Comparison of ENCODE assay signal across 1 cellular context in genomic region chr19:35549879-35550523, GRCh38.
TF ChIP-seq lines count a peak whose summit lies in the region.

No MANE protein-coding gene starts in this region.

TF ChIP-seq in HepG2, 621 proteins besides CTCF, POLR2A, EP300 and RAD21:
- TF ChIP-seq ZBTB33 (CRISPR knock-in tag; IDR thresholded peaks at IDR 0.05) (peak; percentile 92), ZNF703 (CRISPR knock-in tag; IDR thresholded peaks at IDR 0.05; ENCODE audit: borderline replicate concordance) (no peak), CEBPZ (IDR thresholded peaks at IDR 0.05; ENCODE audit: low read length) (no peak), SATB2 (CRISPR knock-in tag; IDR thresholded peaks at IDR 0.05) (no peak), SNAI1 (CRISPR knock-in tag; IDR thresholded peaks at IDR 0.05; ENCODE audit: borderline replicate concordance) (no peak), ZNF256 (CRISPR knock-in tag; conservative IDR thresholded peaks at IDR 0.05) (no peak), HNRNPUL1 (IDR thresholded peaks at IDR 0.05; ENCODE audit: low read depth, low read length) (no peak), ZNF770 (CRISPR knock-in tag; IDR thresholded peaks at IDR 0.05) (no peak), ZNF44 (CRISPR knock-in tag; IDR thresholded peaks at IDR 0.05) (no peak), TGIF2 (CRISPR knock-in tag; IDR thresholded peaks at IDR 0.05) (no peak), AGO2 (optimal IDR thresholded peaks at IDR 0.05; ENCODE audit: low read depth, low read length) (peak; percentile 63), ZNF557 (CRISPR knock-in tag; IDR thresholded peaks at IDR 0.05) (no peak), TCF7 (IDR thresholded peaks at IDR 0.05; ENCODE audit: low read depth) (no peak), RBFOX2 (IDR thresholded peaks at IDR 0.05; ENCODE audit: low read depth, low read length) (0 out of 2 replicates have a peak, but pooled peaks have one; percentile 8), HES4 (CRISPR knock-in tag; IDR thresholded peaks at IDR 0.05; ENCODE audit: borderline replicate concordance) (no peak), RXRA (CRISPR knock-in tag; IDR thresholded peaks at IDR 0.05) (no peak), MYC (CRISPR knock-in tag; IDR thresholded peaks at IDR 0.05; ENCODE audit: borderline replicate concordance) (no peak), ZBTB39 (CRISPR knock-in tag; IDR thresholded peaks at IDR 0.05) (no peak), TAF1 (CRISPR knock-in tag; IDR thresholded peaks at IDR 0.05) (no peak), MAFF (IDR thresholded peaks at IDR 0.05; ENCODE audit: low read depth, low read length) (peak; percentile 0; the same call in 1 of the 2 replicates), FLYWCH1 (CRISPR knock-in tag; IDR thresholded peaks at IDR 0.05) (no peak), ZBTB1 (CRISPR knock-in tag; IDR thresholded peaks at IDR 0.05; ENCODE audit: borderline replicate concordance) (no peak), ZKSCAN1 (IDR thresholded peaks at IDR 0.05; ENCODE audit: low read length) (peak; percentile 86)
- TF ChIP-seq, protein P1, sequence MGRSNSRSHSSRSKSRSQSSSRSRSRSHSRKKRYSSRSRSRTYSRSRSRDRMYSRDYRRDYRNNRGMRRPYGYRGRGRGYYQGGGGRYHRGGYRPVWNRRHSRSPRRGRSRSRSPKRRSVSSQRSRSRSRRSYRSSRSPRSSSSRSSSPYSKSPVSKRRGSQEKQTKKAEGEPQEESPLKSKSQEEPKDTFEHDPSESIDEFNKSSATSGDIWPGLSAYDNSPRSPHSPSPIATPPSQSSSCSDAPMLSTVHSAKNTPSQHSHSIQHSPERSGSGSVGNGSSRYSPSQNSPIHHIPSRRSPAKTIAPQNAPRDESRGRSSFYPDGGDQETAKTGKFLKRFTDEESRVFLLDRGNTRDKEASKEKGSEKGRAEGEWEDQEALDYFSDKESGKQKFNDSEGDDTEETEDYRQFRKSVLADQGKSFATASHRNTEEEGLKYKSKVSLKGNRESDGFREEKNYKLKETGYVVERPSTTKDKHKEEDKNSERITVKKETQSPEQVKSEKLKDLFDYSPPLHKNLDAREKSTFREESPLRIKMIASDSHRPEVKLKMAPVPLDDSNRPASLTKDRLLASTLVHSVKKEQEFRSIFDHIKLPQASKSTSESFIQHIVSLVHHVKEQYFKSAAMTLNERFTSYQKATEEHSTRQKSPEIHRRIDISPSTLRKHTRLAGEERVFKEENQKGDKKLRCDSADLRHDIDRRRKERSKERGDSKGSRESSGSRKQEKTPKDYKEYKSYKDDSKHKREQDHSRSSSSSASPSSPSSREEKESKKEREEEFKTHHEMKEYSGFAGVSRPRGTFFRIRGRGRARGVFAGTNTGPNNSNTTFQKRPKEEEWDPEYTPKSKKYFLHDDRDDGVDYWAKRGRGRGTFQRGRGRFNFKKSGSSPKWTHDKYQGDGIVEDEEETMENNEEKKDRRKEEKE (IDR thresholded peaks at IDR 0.05), result no peak
- TF ChIP-seq, protein P2, sequence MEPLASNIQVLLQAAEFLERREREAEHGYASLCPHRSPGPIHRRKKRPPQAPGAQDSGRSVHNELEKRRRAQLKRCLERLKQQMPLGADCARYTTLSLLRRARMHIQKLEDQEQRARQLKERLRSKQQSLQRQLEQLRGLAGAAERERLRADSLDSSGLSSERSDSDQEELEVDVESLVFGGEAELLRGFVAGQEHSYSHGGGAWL (CRISPR knock-in tag; IDR thresholded peaks at IDR 0.05), result no peak
- TF ChIP-seq, protein P3, sequence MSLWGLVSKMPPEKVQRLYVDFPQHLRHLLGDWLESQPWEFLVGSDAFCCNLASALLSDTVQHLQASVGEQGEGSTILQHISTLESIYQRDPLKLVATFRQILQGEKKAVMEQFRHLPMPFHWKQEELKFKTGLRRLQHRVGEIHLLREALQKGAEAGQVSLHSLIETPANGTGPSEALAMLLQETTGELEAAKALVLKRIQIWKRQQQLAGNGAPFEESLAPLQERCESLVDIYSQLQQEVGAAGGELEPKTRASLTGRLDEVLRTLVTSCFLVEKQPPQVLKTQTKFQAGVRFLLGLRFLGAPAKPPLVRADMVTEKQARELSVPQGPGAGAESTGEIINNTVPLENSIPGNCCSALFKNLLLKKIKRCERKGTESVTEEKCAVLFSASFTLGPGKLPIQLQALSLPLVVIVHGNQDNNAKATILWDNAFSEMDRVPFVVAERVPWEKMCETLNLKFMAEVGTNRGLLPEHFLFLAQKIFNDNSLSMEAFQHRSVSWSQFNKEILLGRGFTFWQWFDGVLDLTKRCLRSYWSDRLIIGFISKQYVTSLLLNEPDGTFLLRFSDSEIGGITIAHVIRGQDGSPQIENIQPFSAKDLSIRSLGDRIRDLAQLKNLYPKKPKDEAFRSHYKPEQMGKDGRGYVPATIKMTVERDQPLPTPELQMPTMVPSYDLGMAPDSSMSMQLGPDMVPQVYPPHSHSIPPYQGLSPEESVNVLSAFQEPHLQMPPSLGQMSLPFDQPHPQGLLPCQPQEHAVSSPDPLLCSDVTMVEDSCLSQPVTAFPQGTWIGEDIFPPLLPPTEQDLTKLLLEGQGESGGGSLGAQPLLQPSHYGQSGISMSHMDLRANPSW (CRISPR knock-in tag; IDR thresholded peaks at IDR 0.05; ENCODE audit: borderline replicate concordance), result no peak
